In the genomic region with DNA sequence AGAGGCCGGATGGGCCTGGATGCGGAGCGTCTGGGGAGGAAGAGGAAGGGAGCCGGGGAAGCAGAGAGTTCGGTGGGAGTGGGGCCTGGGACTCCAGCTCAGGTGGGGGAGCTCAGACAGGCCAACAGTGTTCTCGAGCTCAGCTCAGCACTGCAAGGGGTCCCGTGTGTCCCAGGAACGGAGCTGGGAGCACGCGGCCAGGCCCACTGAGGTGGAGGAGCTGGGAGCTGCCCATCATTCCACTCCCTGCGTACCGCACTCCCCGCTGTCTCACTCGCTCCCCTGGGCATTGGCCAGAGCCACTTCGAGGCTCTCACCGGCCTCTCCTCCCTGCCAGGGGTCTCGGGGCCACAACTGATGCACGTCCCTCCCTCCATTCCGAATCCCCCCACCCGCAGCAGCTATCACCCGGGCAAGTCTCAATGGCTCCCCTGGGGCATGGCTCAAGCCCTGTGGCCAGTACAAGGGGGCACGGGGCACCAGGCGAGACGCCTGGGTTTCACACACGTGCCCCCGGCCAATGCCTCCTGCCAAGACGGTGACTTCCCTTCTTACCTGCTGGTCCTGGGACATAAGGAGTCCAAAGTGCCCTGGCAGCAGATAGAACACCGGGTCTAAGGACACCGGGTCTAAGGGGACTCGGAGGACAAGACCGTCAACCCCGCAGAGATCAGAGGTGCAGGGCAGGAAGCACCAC, we compare ENCODE assay signal across 16 cellular contexts. TPM values are rescaled to one million over a fixed set of nuclear protein-coding genes. Genes with fewer than 3 reads are reported as not detected.
DNase-seq lines count a peak whose midpoint lies in the region; ATAC-seq, FAIRE-seq and TF ChIP-seq lines count a peak whose summit lies in the region.
"Had no signal": no experiment of that assay in that cellular context is flagged by ENCODE, and none has a peak within 500 bp of the region (broad histone marks: within the 10 kb centered on the region; RNA-seq: fewer than 3 reads in every experiment).

No MANE protein-coding gene starts in this region.

- H3K9ac ChIP-seq in liver (ENCODE audit: low read depth in 1 of 2, low read length in 2 of 2) (no peak overlapping the region), HepG2 (ENCODE audit: insufficient read depth, low read depth, low read length) (no peak overlapping the region), skeletal muscle tissue (ENCODE audit: low read depth in 1 of 3, low read length in 3 of 3) (peak overlapping the region in 1 of 3 donors; percentile 54), SK-N-SH (no peak overlapping the region)

- H3K9me3 ChIP-seq in liver (ENCODE audit: control insufficient read depth in 4 of 4, low read length in 3 of 4) (peaks cover 0 to 3% (median 0%) of the 10 kb centered on the region in 4 donors), HepG2 (ENCODE audit: low read length) (peaks cover 8% of the 10 kb centered on the region), skeletal muscle tissue (ENCODE audit: control insufficient read depth in 3 of 3, low read length in 3 of 3) (peaks cover 0 to 4% (median 0%) of the 10 kb centered on the region in 3 donors), SK-N-SH (no peaks in the 10 kb centered on the region; the same call in 1 of the 2 replicates)

- TF ChIP-seq CTCF in liver (IDR thresholded peaks at IDR 0.05; ENCODE audit: low read depth, low read length, missing input control), result no peak
- no peak for TF ChIP-seq CTCF in HepG2 (CRISPR knock-in tag; IDR thresholded peaks at IDR 0.05)
- no peak for TF ChIP-seq CTCF in SK-N-SH (IDR thresholded peaks at IDR 0.05)

- ATAC-seq in HepG2 (no peak), HG02840 (IDR thresholded peaks at IDR 0.05; ENCODE audit: low FRiP score, unreplicated experiment) (no peak)

- no peaks in the 10 kb centered on the region for H3K36me3 ChIP-seq in liver (ENCODE audit: control insufficient read depth in 4 of 4, insufficient read depth in 3 of 4, low read depth in 1 of 4, low read length in 3 of 4)
- H3K36me3 ChIP-seq in HepG2 (replicated peaks in 1 of 2; ENCODE audit: control insufficient read depth in 1 of 2, insufficient read depth in 2 of 2, low read length in 2 of 2), result no peaks in the 10 kb centered on the region
- H3K36me3 ChIP-seq in skeletal muscle tissue (ENCODE audit: control insufficient read depth in 3 of 3, insufficient read depth in 3 of 3, low read length in 3 of 3), result no peaks in the 10 kb centered on the region
- no peaks in the 10 kb centered on the region for H3K36me3 ChIP-seq in SK-N-SH (replicated peaks in 1 of 2; ENCODE audit: control insufficient read depth in 1 of 2, insufficient read depth in 2 of 2, low read length in 1 of 2)

- WGBS in liver, result 81% methylated on average over 32 of the region's 32 CpGs
- 63% methylated on average over 19 of the region's 32 CpGs for WGBS in HepG2 (ENCODE audit: low lambda C conversion rate)
- 82% methylated on average over 20 of the region's 32 CpGs for WGBS in SK-N-SH (ENCODE audit: low lambda C conversion rate)

- POLR2A ChIA-PET in HepG2 (lab: Yijun Ruan, JAX), result no interaction called here
- POLR2A ChIA-PET in SK-N-SH (lab: Yijun Ruan, JAX), result no interaction called here

- H3K4me3 ChIP-seq in liver (ENCODE audit: low read depth in 1 of 3, low read length in 3 of 3) (no peak overlapping the region), HepG2 (replicated peaks in 1 of 3; ENCODE audit: insufficient read depth in 1 of 3, low read depth in 2 of 3, low read length in 3 of 3) (no peak overlapping the region), skeletal muscle tissue (ENCODE audit: low read length in 3 of 3) (no peak overlapping the region), SK-N-SH (ENCODE audit: low read depth in 2 of 2, low read length in 1 of 2) (no peak overlapping the region)
- H3K4me3 ChIP-seq: dorsolateral prefrontal cortex had no signal

- in situ Hi-C loops in HepG2 (cut with HindIII; ENCODE audit: extremely low pct_ligation_motif_present, low pct_unique_long_range_greater_than_20kb), result no loop called here

- H3K4me1 ChIP-seq in liver (ENCODE audit: control insufficient read depth in 4 of 4, insufficient read depth in 4 of 4, low read length in 3 of 4) (peaks cover 0 to 7% (median 2%) of the 10 kb centered on the region in 4 donors), HepG2 (ENCODE audit: insufficient read depth, low read length) (peaks cover 6% of the 10 kb centered on the region; the same call in 1 of the 2 replicates), skeletal muscle tissue (ENCODE audit: control insufficient read depth in 3 of 3, insufficient read depth in 3 of 3, low read length in 3 of 3) (peaks cover 24 to 34% (median 27%) of the 10 kb centered on the region in 3 donors), SK-N-SH (ENCODE audit: control insufficient read depth in 1 of 2, insufficient read depth in 2 of 2, low read depth in 1 of 2, low read length in 1 of 2) (no peaks in the 10 kb centered on the region; a peak in 1 of 4 replicates)

- TF ChIP-seq EP300 in HepG2 (IDR thresholded peaks at IDR 0.05; ENCODE audit: low read depth in 2 of 2, low read length in 2 of 2) (no peak), HepG2 (CRISPR knock-in tag; IDR thresholded peaks at IDR 0.05; ENCODE audit: borderline replicate concordance) (no peak), SK-N-SH (IDR thresholded peaks at IDR 0.05; ENCODE audit: borderline replicate concordance in 1 of 2, low read depth in 1 of 2, low read length in 1 of 2) (no peak)

- no peaks in the 10 kb centered on the region for H3K79me2 ChIP-seq in HepG2 (ENCODE audit: insufficient read depth, low read length)
- no peaks in the 10 kb centered on the region for H3K79me2 ChIP-seq in SK-N-SH (ENCODE audit: insufficient read depth)

- no peaks in the 10 kb centered on the region for H3K9me2 ChIP-seq in SK-N-SH

- FAIRE-seq in HepG2 (lab: Jason Lieb, UNC), result no peak

- H3K4me2 ChIP-seq in HepG2 (ENCODE audit: low read depth, low read length) (no peak overlapping the region), SK-N-SH (no peak overlapping the region)

- CTCF ChIA-PET in HepG2 (lab: Yijun Ruan, JAX; ENCODE audit: low intra/inter-chr PET ratio, low total read pairs), result no interaction called here
- CTCF ChIA-PET in SK-N-SH (lab: Yijun Ruan, JAX), result no interaction called here

- H4K20me1 ChIP-seq in HepG2 (ENCODE audit: insufficient read depth, low read length) (no peaks in the 10 kb centered on the region), SK-N-SH (ENCODE audit: insufficient read depth) (no peaks in the 10 kb centered on the region)

- no peak for TF ChIP-seq POLR2A in HepG2 (IDR thresholded peaks at IDR 0.05; ENCODE audit: insufficient read depth in 1 of 2, low read depth in 2 of 2, low read length in 2 of 2)

- DNase-seq in HepG2 (ENCODE audit: low spot score) (no peak), NCI-H226 (no peak), NOMO-1 (lab: John Stamatoyannopoulos, UW; ENCODE audit: unreplicated experiment in 2 of 2) (no peak), SK-N-SH (no peak)
- DNase-seq: activated T-cell treated with anti-CD3 and anti-CD28 coated beads, Interleukin-2, amount 50 U/mL, for 1 hour; amygdala; Calu3; GF-D8; KG1; NCI-H1417; NCI-H446 treated with DMSO at 0.1 percent for 48 hours had no signal

- H3K27ac ChIP-seq in liver (ENCODE audit: low read depth in 1 of 2, low read length in 2 of 2) (peak overlapping the region; percentile 25 to 47), HepG2 (ENCODE audit: extremely low read length, insufficient read depth, low read length) (no peak overlapping the region), layer of hippocampus (ENCODE audit: low read depth, low read length) (peak overlapping the region; percentile 10), skeletal muscle tissue (ENCODE audit: low read depth, low read length) (peak overlapping the region; percentile 84), SK-N-SH (ENCODE audit: low read depth in 2 of 2, low read length in 1 of 2) (no peak overlapping the region)

- no TSS peak for BruUV-seq in HepG2 (replicated peaks; lab: Mats Ljungman, UMichigan)

- intact Hi-C loops in HepG2 (cut with micrococcal nuclease; ENCODE audit: unreplicated experiment), result no loop called here

- peaks cover 0 to 4% (median under 1%) of the 10 kb centered on the region in 4 donors for H3K27me3 ChIP-seq in liver (ENCODE audit: control insufficient read depth in 4 of 4, insufficient read depth in 4 of 4, low read length in 3 of 4)
- peaks cover 6 to 44% of the 10 kb centered on the region in 2 experiments; a peak in 4 of 5 replicates for H3K27me3 ChIP-seq in HepG2 (ENCODE audit: control insufficient read depth in 1 of 2, insufficient read depth in 2 of 2, low read length in 2 of 2)
- no peaks in the 10 kb centered on the region for H3K27me3 ChIP-seq in layer of hippocampus (ENCODE audit: control insufficient read depth, insufficient read depth, low read length)
- peaks cover 26 to 49% (median 37%) of the 10 kb centered on the region in 3 donors for H3K27me3 ChIP-seq in skeletal muscle tissue (ENCODE audit: control insufficient read depth in 3 of 3, insufficient read depth in 3 of 3, low read length in 3 of 3)
- H3K27me3 ChIP-seq in SK-N-SH (ENCODE audit: insufficient read depth), result no peaks in the 10 kb centered on the region

- H2AFZ ChIP-seq in HepG2 (ENCODE audit: low read length) (no peak overlapping the region), SK-N-SH (ENCODE audit: low read depth) (no peak overlapping the region)

- no peak for TF ChIP-seq RAD21 in liver (IDR thresholded peaks at IDR 0.05)
- TF ChIP-seq RAD21 in HepG2 (CRISPR knock-in tag; IDR thresholded peaks at IDR 0.05), result no peak
- no peak for TF ChIP-seq RAD21 in SK-N-SH (IDR thresholded peaks at IDR 0.05; ENCODE audit: low read length)

- no peaks in the 10 kb centered on the region for H3F3A ChIP-seq in SK-N-SH (replicated peaks; ENCODE audit: insufficient read depth)

RNA-seq across cellular contexts. Expression of gene COL6A2, which starts 30.3 kb away (rescaled TPM):
- total RNA-seq in liver (10 to 100 TPM; 39.1 to 44.3 TPM), HepG2 (2016; rRNA removed; fragmentation: Illumina TruSeq; extraction: Trizol) (0.07 and 0.14 TPM in 2 replicates), skeletal muscle tissue (459 TPM)
- polyA plus RNA-seq in liver (10 to 100 TPM in 1 of 2 donors, 1 to 10 TPM in 1; 5.8 to 80.8 TPM), HepG2 (2011; rRNA removed) (0.41 and 1.6 TPM in 2 replicates), SK-N-SH (2012; rRNA removed) (66.6 and 108 TPM in 2 replicates)
- not detected in 2 replicates for total RNA-seq in HepG2 (2016; cell fraction: cytosol; rRNA removed; fragmentation: Illumina TruSeq; extraction: Trizol; ENCODE audit: low read depth)
- total RNA-seq in HepG2 (2016; cell fraction: insoluble cytoplasmic fraction; rRNA removed; fragmentation: Illumina TruSeq; extraction: Trizol), result 0.06 TPM in 1 of 2 replicates, not detected in the other
- total RNA-seq in HepG2 (2016; cell fraction: membrane; rRNA removed; fragmentation: Illumina TruSeq; extraction: Trizol), result not detected in 2 replicates
- total RNA-seq in HepG2 (2016; cell fraction: nucleus; rRNA removed; fragmentation: Illumina TruSeq; extraction: Trizol), result 0.13 and 0.22 TPM in 2 replicates
- 0.27 and 0.31 TPM in 2 replicates for polyA plus RNA-seq in HepG2 (2011; cell fraction: cytosol; rRNA removed)
- polyA plus RNA-seq in HepG2 (2011; cell fraction: nucleus; rRNA removed), result 8.5 and 10.4 TPM in 2 replicates
- 0.36 and 0.81 TPM in 2 replicates for polyA plus RNA-seq in HepG2 (2012)
- not detected in 2 replicates for polyA plus RNA-seq in HepG2 (2016; cell fraction: cytosol; fragmentation: Illumina TruSeq; extraction: Trizol; ENCODE audit: low read depth)
- not detected in 2 replicates for polyA plus RNA-seq in HepG2 (2016; cell fraction: insoluble cytoplasmic fraction; fragmentation: Illumina TruSeq; extraction: Trizol; ENCODE audit: low read depth)
- polyA plus RNA-seq in HepG2 (2016; cell fraction: membrane; fragmentation: Illumina TruSeq; extraction: Trizol; ENCODE audit: low read depth), result not detected in 2 replicates
- polyA plus RNA-seq in HepG2 (2016; cell fraction: nucleus; fragmentation: Illumina TruSeq; extraction: Trizol; ENCODE audit: insufficient read depth, low read depth), result 0.48 and 0.69 TPM in 2 replicates
- polyA minus RNA-seq in HepG2 (2011; rRNA and poly(A)+ RNA removed; ENCODE audit: low replicate concordance), result 0.44 TPM in 1 of 2 replicates, not detected in the other
- polyA minus RNA-seq in HepG2 (2011; cell fraction: cytosol; rRNA and poly(A)+ RNA removed), result not detected in 2 replicates
- polyA minus RNA-seq in HepG2 (2011; cell fraction: nucleus; rRNA and poly(A)+ RNA removed), result 0.52 and 1.2 TPM in 2 replicates
- 38.5 and 67.6 TPM in 2 replicates for polyA plus RNA-seq in SK-N-SH (2012; cell fraction: cytosol; rRNA removed)
- 184 and 188 TPM in 2 replicates for polyA plus RNA-seq in SK-N-SH (2012; cell fraction: nucleus; rRNA removed)

Comparison
In these comparisons a context has a peak if more than half of its experiments do, and no peak if none do; other contexts are left out.
1. H3K27ac ChIP-seq: peak in liver (2 of 2), layer of hippocampus (single experiment) and skeletal muscle tissue (single experiment); none in HepG2 (single experiment) and SK-N-SH (0 of 2).
2. RNA of gene COL6A2, which starts 30.3 kb away (total RNA-seq): 459 TPM in skeletal muscle tissue (single experiment) and 39.1 to 44.3 TPM in liver; 0.06 to 0.22 TPM in HepG2; every median in the first group is over 10 times any median in the second.